Comparison of ENCODE assay signal across 2 cellular contexts in the genomic region with DNA sequence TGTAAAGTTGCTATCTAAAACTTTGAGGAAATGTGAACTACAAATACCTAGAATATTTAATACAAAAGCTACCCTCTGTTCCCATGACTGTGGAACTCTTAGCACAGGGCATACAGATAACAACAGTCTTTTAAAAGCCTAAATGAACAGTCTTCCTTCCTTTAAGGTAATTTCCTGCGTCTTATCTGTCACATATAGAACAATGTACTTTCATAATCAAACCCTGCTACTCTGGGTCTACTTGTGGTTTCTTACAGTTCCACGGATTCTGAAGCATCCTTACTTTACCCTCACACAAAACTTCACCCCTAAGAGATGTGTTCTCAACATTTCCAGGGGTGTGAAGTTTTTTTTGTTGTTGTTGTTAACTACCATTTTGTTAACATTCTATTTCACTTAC.
A peak's percentile ranks its signal among the peaks of the same experiment; 100 is the strongest.
TF ChIP-seq lines count a peak whose summit lies in the region.

No MANE protein-coding gene starts in this region.

TF ChIP-seq in A549, 52 proteins besides CTCF, POLR2A, EP300 and RAD21:
- TF ChIP-seq ESRRA (IDR thresholded peaks at IDR 0.05; ENCODE audit: borderline replicate concordance, low read length) (no peak), RCOR1 (IDR thresholded peaks at IDR 0.05; ENCODE audit: low read depth, low read length) (no peak), NR3C1 (IDR thresholded peaks at IDR 0.05) (no peak), MAFK (IDR thresholded peaks at IDR 0.05; ENCODE audit: partially characterized antibody) (no peak), FOSB (CRISPR knock-in tag; IDR thresholded peaks at IDR 0.05) (no peak), CBX8 (IDR thresholded peaks at IDR 0.05) (no peak), HOXB13 (CRISPR knock-in tag; IDR thresholded peaks at IDR 0.05; ENCODE audit: low read depth) (no peak), SREBF2 (IDR thresholded peaks at IDR 0.05) (no peak), ZFP36 (IDR thresholded peaks at IDR 0.05; ENCODE audit: borderline replicate concordance, partially characterized antibody) (no peak), PHF8 (IDR thresholded peaks at IDR 0.05; ENCODE audit: borderline replicate concordance, low read depth) (no peak)
- TF ChIP-seq, protein P1, sequence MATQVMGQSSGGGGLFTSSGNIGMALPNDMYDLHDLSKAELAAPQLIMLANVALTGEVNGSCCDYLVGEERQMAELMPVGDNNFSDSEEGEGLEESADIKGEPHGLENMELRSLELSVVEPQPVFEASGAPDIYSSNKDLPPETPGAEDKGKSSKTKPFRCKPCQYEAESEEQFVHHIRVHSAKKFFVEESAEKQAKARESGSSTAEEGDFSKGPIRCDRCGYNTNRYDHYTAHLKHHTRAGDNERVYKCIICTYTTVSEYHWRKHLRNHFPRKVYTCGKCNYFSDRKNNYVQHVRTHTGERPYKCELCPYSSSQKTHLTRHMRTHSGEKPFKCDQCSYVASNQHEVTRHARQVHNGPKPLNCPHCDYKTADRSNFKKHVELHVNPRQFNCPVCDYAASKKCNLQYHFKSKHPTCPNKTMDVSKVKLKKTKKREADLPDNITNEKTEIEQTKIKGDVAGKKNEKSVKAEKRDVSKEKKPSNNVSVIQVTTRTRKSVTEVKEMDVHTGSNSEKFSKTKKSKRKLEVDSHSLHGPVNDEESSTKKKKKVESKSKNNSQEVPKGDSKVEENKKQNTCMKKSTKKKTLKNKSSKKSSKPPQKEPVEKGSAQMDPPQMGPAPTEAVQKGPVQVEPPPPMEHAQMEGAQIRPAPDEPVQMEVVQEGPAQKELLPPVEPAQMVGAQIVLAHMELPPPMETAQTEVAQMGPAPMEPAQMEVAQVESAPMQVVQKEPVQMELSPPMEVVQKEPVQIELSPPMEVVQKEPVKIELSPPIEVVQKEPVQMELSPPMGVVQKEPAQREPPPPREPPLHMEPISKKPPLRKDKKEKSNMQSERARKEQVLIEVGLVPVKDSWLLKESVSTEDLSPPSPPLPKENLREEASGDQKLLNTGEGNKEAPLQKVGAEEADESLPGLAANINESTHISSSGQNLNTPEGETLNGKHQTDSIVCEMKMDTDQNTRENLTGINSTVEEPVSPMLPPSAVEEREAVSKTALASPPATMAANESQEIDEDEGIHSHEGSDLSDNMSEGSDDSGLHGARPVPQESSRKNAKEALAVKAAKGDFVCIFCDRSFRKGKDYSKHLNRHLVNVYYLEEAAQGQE (IDR thresholded peaks at IDR 0.05) = no peak
- TF ChIP-seq, protein P2, sequence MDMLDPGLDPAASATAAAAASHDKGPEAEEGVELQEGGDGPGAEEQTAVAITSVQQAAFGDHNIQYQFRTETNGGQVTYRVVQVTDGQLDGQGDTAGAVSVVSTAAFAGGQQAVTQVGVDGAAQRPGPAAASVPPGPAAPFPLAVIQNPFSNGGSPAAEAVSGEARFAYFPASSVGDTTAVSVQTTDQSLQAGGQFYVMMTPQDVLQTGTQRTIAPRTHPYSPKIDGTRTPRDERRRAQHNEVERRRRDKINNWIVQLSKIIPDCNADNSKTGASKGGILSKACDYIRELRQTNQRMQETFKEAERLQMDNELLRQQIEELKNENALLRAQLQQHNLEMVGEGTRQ (IDR thresholded peaks at IDR 0.05) = no peak

TF ChIP-seq in HEK293, 187 proteins besides CTCF, POLR2A, EP300 and RAD21:
- no peak for TF ChIP-seq ZNF221 (tag by site-specific recombination; IDR thresholded peaks at IDR 0.05; ENCODE audit: borderline replicate concordance)
- 0 out of 2 replicates have a peak, but pooled peaks have one; percentile 7 for TF ChIP-seq FEZF1 (tag by site-specific recombination; IDR thresholded peaks at IDR 0.05)
